Comparison of ENCODE assay signal across 26 cellular contexts in genomic region chrX:134163836-134164235, GRCh38.
"Had no signal": no experiment of that assay in that cellular context is flagged by ENCODE, and none has a peak within 500 bp of the region (broad histone marks: within the 10 kb centered on the region; RNA-seq: fewer than 3 reads in every experiment).

No MANE protein-coding gene starts in this region.

- H3K4me2 ChIP-seq: smooth muscle cell had no signal

- H3K27me3 Mint-ChIP-seq: progenitor cell of endocrine pancreas; stimulated activated memory B cell treated with anti-CD40 and anti-IgM and Interleukin-4, amounts not matched to agents 10 μg/mL and 1 μg/mL and 100 μg/mL, for 72 hours; stimulated activated naive CD8-positive, alpha-beta T cell treated with anti-CD3 and anti-CD28 coated beads, Interleukin-15, amount 100 ng/mL, for 72 hours had no signal

- H3K4me3 Mint-ChIP-seq: immature natural killer cell; mesothelial cell of epicardium; naive B cell; natural killer cell; stimulated activated memory B cell treated with anti-CD40 and anti-IgM and Interleukin-4, amounts not matched to agents 10 μg/mL and 1 μg/mL and 100 μg/mL, for 72 hours; stimulated activated naive CD8-positive, alpha-beta T cell treated with anti-CD3 and anti-CD28 coated beads, Interleukin-15, amount 100 ng/mL, for 72 hours; type B pancreatic cell had no signal

- H3K27ac ChIP-seq: left lung, lower lobe of right lung, ovary, right atrium auricular region, right lobe of liver, tibial nerve, uterus had no signal

- H3K4me1 ChIP-seq: left lung, lower lobe of right lung, right atrium auricular region, right lobe of liver, tibial nerve, uterus had no signal

- H3K4me1 Mint-ChIP-seq: mesothelial cell of epicardium had no signal

- H3K27ac Mint-ChIP-seq: immature natural killer cell; mesothelial cell of epicardium; natural killer cell; progenitor cell of endocrine pancreas; stimulated activated memory B cell treated with anti-CD40 and anti-IgM and Interleukin-4, amounts not matched to agents 10 μg/mL and 1 μg/mL and 100 μg/mL, for 72 hours; stimulated activated naive CD8-positive, alpha-beta T cell treated with anti-CD3 and anti-CD28 coated beads, Interleukin-15, amount 100 ng/mL, for 72 hours; type B pancreatic cell had no signal

- H3K4me3 ChIP-seq: left lung, lower lobe of right lung, ovary, right atrium auricular region, right lobe of liver, smooth muscle cell, tibial nerve, uterus had no signal

- DNase-seq: immature natural killer cell; kidney; left colon; left lung; lower lobe of right lung; mammary epithelial cell; mesenchymal stem cell; naive B cell; natural killer cell; ovary; right lobe of liver; stimulated activated CD4-positive, alpha-beta T cell treated with anti-CD3 and anti-CD28 coated beads, Interleukin-1b, Interleukin-23, amount 100 ng/mL, for 48 hours; stimulated activated CD4-positive, alpha-beta T cell treated with anti-CD3 and anti-CD28 coated beads, Interleukin-2, amount 100 ng/mL, for 48 hours; stimulated activated CD4-positive, alpha-beta T cell treated with anti-CD3 and anti-CD28 coated beads, Interleukin-4, amount 100 ng/mL, for 4 hours; stimulated activated CD8-positive, alpha-beta memory T cell treated with anti-CD3 and anti-CD28 coated beads, Interleukin-4, amount 100 ng/mL, for 48 hours; stimulated activated naive CD4-positive, alpha-beta T cell treated with Interleukin-2 at 50 U/mL for 16 hours; stimulated activated naive CD8-positive, alpha-beta T cell treated with anti-CD3 and anti-CD28 coated beads, Interleukin-15, amount 100 ng/mL, for 72 hours; substantia nigra; uterus had no signal

- H3K27me3 ChIP-seq: ovary, right atrium auricular region, right lobe of liver, uterus had no signal

- H3K9me3 Mint-ChIP-seq: naive B cell; natural killer cell; stimulated activated memory B cell treated with anti-CD40 and anti-IgM and Interleukin-4, amounts not matched to agents 10 μg/mL and 1 μg/mL and 100 μg/mL, for 72 hours; stimulated activated naive CD8-positive, alpha-beta T cell treated with anti-CD3 and anti-CD28 coated beads, Interleukin-15, amount 100 ng/mL, for 72 hours; type B pancreatic cell had no signal

- ATAC-seq: left colon; left lung; lower lobe of right lung; natural killer cell; right lobe of liver; stimulated activated memory B cell treated with anti-CD40 and anti-IgM and Interleukin-4, amounts not matched to agents 10 μg/mL and 1 μg/mL and 100 μg/mL, for 72 hours; stimulated activated naive CD8-positive, alpha-beta T cell treated with anti-CD3 and anti-CD28 coated beads, Interleukin-15, amount 100 ng/mL, for 72 hours had no signal

- H3K36me3 ChIP-seq: left lung, lower lobe of right lung, ovary, right atrium auricular region, right lobe of liver, tibial nerve, uterus had no signal

- H3K36me3 Mint-ChIP-seq: mesothelial cell of epicardium; naive B cell; natural killer cell; stimulated activated memory B cell treated with anti-CD40 and anti-IgM and Interleukin-4, amounts not matched to agents 10 μg/mL and 1 μg/mL and 100 μg/mL, for 72 hours had no signal

- H3K9me3 ChIP-seq: left lung, lower lobe of right lung, ovary, right atrium auricular region, right lobe of liver, tibial nerve, uterus had no signal
